Comparison of ENCODE assay signal across 12 cellular contexts in genomic region chr6:11357285-11357684, GRCh38.
DNase-seq lines count a peak whose midpoint lies in the region; ATAC-seq, FAIRE-seq and TF ChIP-seq lines count a peak whose summit lies in the region.
"Had no signal": no experiment of that assay in that cellular context is flagged by ENCODE, and none has a peak within 500 bp of the region (broad histone marks: within the 10 kb centered on the region; RNA-seq: fewer than 3 reads in every experiment).

No MANE protein-coding gene starts in this region.

- no peaks in the 10 kb centered on the region for H3K9me3 ChIP-seq in right lobe of liver
- H3K9me3 ChIP-seq in HepG2 (ENCODE audit: low read length) = no peaks in the 10 kb centered on the region
- no peaks in the 10 kb centered on the region for H3K9me3 ChIP-seq in esophagus muscularis mucosa
- H3K9me3 ChIP-seq in vagina = no peaks in the 10 kb centered on the region

- H2AFZ ChIP-seq in HepG2 (ENCODE audit: low read length) = no peak overlapping the region

- POLR2A ChIA-PET in HepG2 (lab: Yijun Ruan, JAX) = interaction anchor here (0.7 kb wide), 1 partner anchor 107 kb away, joined by 3 read pairs; no protein-coding TSS in a partner anchor

- no peaks in the 10 kb centered on the region for H3K79me2 ChIP-seq in HepG2 (ENCODE audit: insufficient read depth, low read length)

- TF ChIP-seq CTCF in right lobe of liver (IDR thresholded peaks at IDR 0.05) (no peak), HepG2 (CRISPR knock-in tag; IDR thresholded peaks at IDR 0.05) (no peak), esophagus muscularis mucosa (IDR thresholded peaks at IDR 0.05) (no peak), neural crest cell (conservative IDR thresholded peaks at IDR 0.05) (no peak), vagina (IDR thresholded peaks at IDR 0.05) (no peak)

- 88% methylated on average over 7 of the region's 7 CpGs for WGBS in right lobe of liver (ENCODE audit: insufficient coverage, low coverage, low lambda C conversion rate, missing lambda C conversion rate)
- 98% methylated on average over 7 of the region's 7 CpGs for WGBS in HepG2 (ENCODE audit: low lambda C conversion rate)
- 85% methylated on average over 7 of the region's 7 CpGs for WGBS in esophagus muscularis mucosa

- TF ChIP-seq POLR2A in right lobe of liver (IDR thresholded peaks at IDR 0.05) (no peak), HepG2 (IDR thresholded peaks at IDR 0.05; ENCODE audit: insufficient read depth in 1 of 2, low read depth in 2 of 2, low read length in 2 of 2) (no peak), esophagus muscularis mucosa (IDR thresholded peaks at IDR 0.05; ENCODE audit: low read depth) (no peak), vagina (IDR thresholded peaks at IDR 0.05) (no peak)

- no peak overlapping the region for H3K4me2 ChIP-seq in HepG2 (ENCODE audit: low read depth, low read length)

- no peak for TF ChIP-seq RAD21 in HepG2 (CRISPR knock-in tag; IDR thresholded peaks at IDR 0.05)

- H3K27ac ChIP-seq in right lobe of liver (peak overlapping the region in 2 of 3 donors; percentile 24 to 27), HepG2 (ENCODE audit: extremely low read length, insufficient read depth, low read length) (no peak overlapping the region), esophagus muscularis mucosa (replicated peaks in 1 of 4) (peak overlapping the region; percentile 38 to 73 (median 59)), vagina (peak overlapping the region; percentile 73)

- peaks cover 3% of the 10 kb centered on the region for H3K36me3 Mint-ChIP-seq in neural crest cell (ENCODE audit: low read depth)

- CTCF ChIA-PET in HepG2 (lab: Yijun Ruan, JAX; ENCODE audit: low intra/inter-chr PET ratio, low total read pairs) = no interaction called here

- intact Hi-C loops in right lobe of liver (cut with DNase I) (no loop called here), HepG2 (cut with micrococcal nuclease; ENCODE audit: unreplicated experiment) (no loop called here), esophagus muscularis mucosa (cut with DNase I) (no loop called here), vagina (cut with DNase I) (no loop called here)

- no peak overlapping the region for H3K9ac ChIP-seq in HepG2 (ENCODE audit: insufficient read depth, low read depth, low read length)

- H3K27me3 Mint-ChIP-seq in neural crest cell (ENCODE audit: low read depth) = no peaks in the 10 kb centered on the region

- ATAC-seq in right lobe of liver = peak; percentile 13 to 64 (median 44)
- no peak for ATAC-seq in HepG2
- ATAC-seq in HG03159 (IDR thresholded peaks at IDR 0.05; ENCODE audit: unreplicated experiment) = no peak
- no peak for ATAC-seq in GM18519 (IDR thresholded peaks at IDR 0.05; ENCODE audit: low FRiP score, unreplicated experiment)

- in situ Hi-C loops in HepG2 (cut with HindIII; ENCODE audit: extremely low pct_ligation_motif_present, low pct_unique_long_range_greater_than_20kb) = no loop called here

- H3K27me3 ChIP-seq in right lobe of liver (no peaks in the 10 kb centered on the region), HepG2 (ENCODE audit: control insufficient read depth in 1 of 2, insufficient read depth in 2 of 2, low read length in 2 of 2) (no peaks in the 10 kb centered on the region), esophagus muscularis mucosa (no peaks in the 10 kb centered on the region), vagina (no peaks in the 10 kb centered on the region)
- H3K27me3 ChIP-seq: dorsolateral prefrontal cortex had no signal

- no peak overlapping the region for H3K4me3 Mint-ChIP-seq in neural crest cell

- H3K4me1 ChIP-seq in right lobe of liver (no peaks in the 10 kb centered on the region), HepG2 (ENCODE audit: insufficient read depth, low read length) (peaks cover 47% of the 10 kb centered on the region), esophagus muscularis mucosa (peaks cover 6 to 36% (median 18%) of the 10 kb centered on the region in 4 donors), vagina (peaks cover 40% of the 10 kb centered on the region)

- FAIRE-seq in HepG2 (lab: Jason Lieb, UNC) = no peak
- FAIRE-seq in RCC 7860 (lab: Jason Lieb, UNC) = no peak

- H4K20me1 ChIP-seq in HepG2 (ENCODE audit: insufficient read depth, low read length) = no peaks in the 10 kb centered on the region

- H3K4me3 ChIP-seq in right lobe of liver = no peak overlapping the region
- no peak overlapping the region for H3K4me3 ChIP-seq in HepG2 (replicated peaks in 1 of 3; ENCODE audit: insufficient read depth in 1 of 3, low read depth in 2 of 3, low read length in 3 of 3)
- no peak overlapping the region for H3K4me3 ChIP-seq in esophagus muscularis mucosa
- H3K4me3 ChIP-seq in vagina = no peak overlapping the region
- H3K4me3 ChIP-seq: dorsolateral prefrontal cortex had no signal

- peaks cover 14% of the 10 kb centered on the region for H3K9me3 Mint-ChIP-seq in neural crest cell

- H3K4me1 Mint-ChIP-seq in neural crest cell = peaks cover 18% of the 10 kb centered on the region

- no TSS peak for BruUV-seq in HepG2 (replicated peaks; lab: Mats Ljungman, UMichigan)

- DNase-seq in right lobe of liver (no peak), HepG2 (ENCODE audit: low spot score) (no peak), esophagus muscularis mucosa (ENCODE audit: extremely low spot score) (no peak), neural crest cell (ENCODE audit: low read depth, low spot score) (no peak), vagina (ENCODE audit: extremely low spot score in 2 of 2) (no peak), RCC 7860 (ENCODE audit: low spot score) (no peak)
- DNase-seq: activated T-cell treated with anti-CD3 and anti-CD28 coated beads, Interleukin-2, amount 50 U/mL, for 48 hours; dorsolateral prefrontal cortex; NCI-H524; occipital lobe had no signal

- TF ChIP-seq EP300 in HepG2 (IDR thresholded peaks at IDR 0.05; ENCODE audit: low read depth in 2 of 2, low read length in 2 of 2) (no peak), HepG2 (CRISPR knock-in tag; IDR thresholded peaks at IDR 0.05; ENCODE audit: borderline replicate concordance) (no peak), esophagus muscularis mucosa (IDR thresholded peaks at IDR 0.05) (no peak)

- H3K27ac Mint-ChIP-seq in neural crest cell (ENCODE audit: unreplicated experiment) = peak overlapping the region; percentile 88

- H3K36me3 ChIP-seq in right lobe of liver (no peaks in the 10 kb centered on the region), HepG2 (replicated peaks in 1 of 2; ENCODE audit: control insufficient read depth in 1 of 2, insufficient read depth in 2 of 2, low read length in 2 of 2) (no peaks in the 10 kb centered on the region), esophagus muscularis mucosa (no peaks in the 10 kb centered on the region), vagina (no peaks in the 10 kb centered on the region)

TF ChIP-seq in HepG2, 621 proteins besides CTCF, POLR2A, EP300 and RAD21:
- TF ChIP-seq ZBTB37 (CRISPR knock-in tag; IDR thresholded peaks at IDR 0.05) (no peak), HMG20A (CRISPR knock-in tag; IDR thresholded peaks at IDR 0.05; ENCODE audit: borderline replicate concordance) (no peak), GRHL1 (CRISPR knock-in tag; conservative IDR thresholded peaks at IDR 0.05) (no peak), HNRNPL (IDR thresholded peaks at IDR 0.05; ENCODE audit: low read depth, low read length) (no peak), FOXO1 (CRISPR knock-in tag; IDR thresholded peaks at IDR 0.05) (no peak), SRSF9 (IDR thresholded peaks at IDR 0.05; ENCODE audit: borderline replicate concordance, insufficient read depth, low read depth, low read length, poor library complexity, severe bottlenecking) (no peak), TAF1 (CRISPR knock-in tag; IDR thresholded peaks at IDR 0.05) (no peak)
TF ChIP-seq in HepG2: peak in this region for 0.

Comparison
In these comparisons a context has a peak if more than half of its experiments do, and no peak if none do; other contexts are left out.
1. ATAC-seq: peak in right lobe of liver (4 of 4); none in HepG2 (single experiment), HG03159 (single experiment) and GM18519 (single experiment).